In the genomic region with DNA sequence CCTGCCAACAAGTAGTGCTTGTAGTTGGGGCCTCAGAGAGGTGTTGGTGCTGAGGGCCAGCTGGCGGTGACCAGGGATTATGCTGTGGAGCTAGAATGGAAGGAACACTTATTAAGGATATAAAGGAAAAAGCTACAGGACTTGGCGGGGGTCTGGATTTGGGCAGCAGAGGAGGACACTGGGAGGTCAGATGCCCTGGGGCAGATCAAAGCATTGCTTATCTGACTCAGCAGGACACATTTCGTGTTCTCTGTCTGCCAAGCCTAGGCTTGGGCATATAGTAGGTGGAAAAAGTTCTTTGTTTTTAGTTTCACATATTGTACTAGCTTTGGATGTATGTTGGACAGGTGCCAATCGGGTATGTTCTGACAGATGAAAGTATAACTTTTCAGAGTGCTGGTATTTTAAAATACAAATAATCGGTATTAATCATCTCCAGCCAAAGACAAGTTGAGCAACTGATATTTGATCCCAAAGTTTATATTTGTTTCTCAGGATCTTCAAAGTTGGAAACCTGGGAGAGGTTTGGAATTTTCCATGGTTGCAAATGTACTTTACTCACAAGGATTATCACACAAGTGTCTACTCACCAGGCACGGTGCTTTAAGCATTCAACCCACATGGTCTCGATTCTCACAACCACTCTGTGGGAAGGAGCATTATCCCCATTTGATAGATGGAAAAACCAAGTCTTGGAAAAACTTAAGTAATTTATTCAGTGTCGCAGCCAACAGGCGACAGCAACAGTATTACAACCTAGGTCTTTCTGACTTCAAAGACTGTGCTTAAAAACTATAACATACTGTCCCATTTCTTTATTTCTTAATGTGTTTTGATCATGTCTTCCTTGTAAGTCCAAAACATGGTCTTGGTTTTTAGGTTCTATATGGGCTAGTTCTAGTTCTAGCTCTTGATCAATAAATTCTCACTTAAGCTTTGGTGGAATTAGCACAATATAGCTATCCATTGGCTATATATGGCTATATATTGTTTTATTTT, we compare ENCODE assay signal across 14 cellular contexts.
DNase-seq lines count a peak whose midpoint lies in the region; ATAC-seq and TF ChIP-seq lines count a peak whose summit lies in the region.
"Had no signal": no experiment of that assay in that cellular context is flagged by ENCODE, and none has a peak within 500 bp of the region (broad histone marks: within the 10 kb centered on the region; RNA-seq: fewer than 3 reads in every experiment).

No MANE protein-coding gene starts in this region.

- no peak for TF ChIP-seq CTCF in nephron progenitor cell (IDR thresholded peaks at IDR 0.05)

- no peaks in the 10 kb centered on the region for H3K9me3 ChIP-seq in KOPT-K1 (ENCODE audit: insufficient read depth, low read length, poor library complexity, severe bottlenecking)
- H3K9me3 ChIP-seq in effector memory CD4-positive, alpha-beta T cell (ENCODE audit: control insufficient read depth, low read length), result no peaks in the 10 kb centered on the region
- H3K9me3 ChIP-seq: lower lobe of right lung had no signal

- no peak for ATAC-seq in HG03135 (IDR thresholded peaks at IDR 0.05; ENCODE audit: unreplicated experiment)
- no peak for ATAC-seq in HG03457 (IDR thresholded peaks at IDR 0.05; ENCODE audit: unreplicated experiment)

- DNase-seq in activated CD4-positive, alpha-beta T cell treated with anti-CD3 and anti-CD28 coated beads, Interleukin-2, amount 50 U/mL, for 48 hours, result peak; percentile 13 to 39
- DNase-seq in effector memory CD4-positive, alpha-beta T cell, result no peak
- peak; percentile 8 to 14 for DNase-seq in stimulated activated CD4-positive, alpha-beta T cell treated with anti-CD3 and anti-CD28 coated beads, Interleukin-2, amount 100 ng/mL, for 48 hours
- DNase-seq in T-helper 9 cell, result no peak
- DNase-seq in nephron progenitor cell, result no peak
- DNase-seq: glutamatergic neuron, GM23248, lower lobe of right lung, NCI-H1417 treated with DMSO at 0.1 percent for 48 hours, NCI-H524 treated with DMSO at 0.1 percent for 48 hours, substantia nigra had no signal

- H3K4me3 Mint-ChIP-seq in nephron progenitor cell, result no peak overlapping the region

- peaks cover 34% of the 10 kb centered on the region for H3K4me1 Mint-ChIP-seq in nephron progenitor cell

- H3K27me3 ChIP-seq in effector memory CD4-positive, alpha-beta T cell (replicated peaks; ENCODE audit: control insufficient read depth, insufficient read depth, low read length, poor library complexity, severe bottlenecking), result no peaks in the 10 kb centered on the region

- peaks cover 14% of the 10 kb centered on the region for H3K9me3 Mint-ChIP-seq in nephron progenitor cell

- H3K4me3 ChIP-seq in effector memory CD4-positive, alpha-beta T cell (ENCODE audit: insufficient read depth, low read depth, low read length, poor library complexity, severe bottlenecking), result no peak overlapping the region
- H3K4me3 ChIP-seq: GM23248, lower lobe of right lung had no signal

- H3K27ac ChIP-seq in KOPT-K1 (ENCODE audit: low read depth, low read length, poor library complexity, severe bottlenecking), result peak overlapping the region; percentile 76
- H3K27ac ChIP-seq in effector memory CD4-positive, alpha-beta T cell (ENCODE audit: insufficient read depth, low read length, poor library complexity, severe bottlenecking), result peak overlapping the region; percentile 49
- H3K27ac ChIP-seq: GM23248, lower lobe of right lung had no signal

- H3K36me3 ChIP-seq in KOPT-K1 (ENCODE audit: insufficient read depth, low read length), result no peaks in the 10 kb centered on the region; the same call in 1 of the 2 replicates
- no peaks in the 10 kb centered on the region for H3K36me3 ChIP-seq in effector memory CD4-positive, alpha-beta T cell (ENCODE audit: control insufficient read depth, insufficient read depth, low read length)
- H3K36me3 ChIP-seq: lower lobe of right lung had no signal

- no peak overlapping the region for H3K27ac Mint-ChIP-seq in nephron progenitor cell

- H3K27me3 Mint-ChIP-seq in nephron progenitor cell (ENCODE audit: low read depth, poor library complexity), result no peaks in the 10 kb centered on the region

- peaks cover 30% of the 10 kb centered on the region for H3K4me1 ChIP-seq in effector memory CD4-positive, alpha-beta T cell (ENCODE audit: control insufficient read depth, insufficient read depth, low read length, poor library complexity, severe bottlenecking)
- H3K4me1 ChIP-seq: lower lobe of right lung had no signal

- H3K36me3 Mint-ChIP-seq in nephron progenitor cell (ENCODE audit: low read depth), result peaks cover 47% of the 10 kb centered on the region

Comparison
In these comparisons a context has a peak if more than half of its experiments do, and no peak if none do; other contexts are left out.
1. DNase-seq: peak in activated CD4-positive, alpha-beta T cell treated with anti-CD3 and anti-CD28 coated beads, Interleukin-2, amount 50 U/mL, for 48 hours (2 of 2) and stimulated activated CD4-positive, alpha-beta T cell treated with anti-CD3 and anti-CD28 coated beads, Interleukin-2, amount 100 ng/mL, for 48 hours (2 of 2); none in effector memory CD4-positive, alpha-beta T cell (0 of 3), T-helper 9 cell (single experiment) and nephron progenitor cell (single experiment).